Comparison of ENCODE assay signal across 8 cellular contexts in genomic region chr7:86469680-86470295, GRCh38.
DNase-seq lines count a peak whose midpoint lies in the region; ATAC-seq and TF ChIP-seq lines count a peak whose summit lies in the region.

No MANE protein-coding gene starts in this region.

- intact Hi-C loops in MCF 10A (cut with micrococcal nuclease), result loop anchor here (1.0 to 5.0 kb wide), 2 partner anchors 438 to 579 kb away; no protein-coding TSS in a partner anchor

- H3K27me3 ChIP-seq in RWPE2 (ENCODE audit: insufficient read depth, poor library complexity, severe bottlenecking), result peaks cover 8% of the 10 kb centered on the region

- no peaks in the 10 kb centered on the region for H3K9me3 Mint-ChIP-seq in MCF 10A (ENCODE audit: unreplicated experiment)

- peaks cover 22% of the 10 kb centered on the region for H3K27me3 Mint-ChIP-seq in MCF 10A (ENCODE audit: insufficient read depth, unreplicated experiment)

- BruUV-seq in MCF 10A (replicated peaks; lab: Mats Ljungman, UMichigan), result no TSS peak

- no peak overlapping the region for H3K4me3 ChIP-seq in AG09309 (ENCODE audit: control insufficient read depth, low read depth, low read length)
- H3K4me3 ChIP-seq in RWPE2 (ENCODE audit: severe bottlenecking), result no peak overlapping the region

- H3K27ac ChIP-seq in RWPE2 (ENCODE audit: poor library complexity, severe bottlenecking), result no peak overlapping the region

- H3K4me1 Mint-ChIP-seq in MCF 10A (ENCODE audit: insufficient read depth, unreplicated experiment), result no peaks in the 10 kb centered on the region

- H3K36me3 Mint-ChIP-seq in MCF 10A (ENCODE audit: insufficient read depth, unreplicated experiment), result no peaks in the 10 kb centered on the region

- in situ Hi-C loops in GM13976 (cut with MboI; ENCODE audit: low sequenced_read_pairs, unreplicated experiment), result loop anchor here (25.0 kb wide), 1 partner anchor 582 kb away; no protein-coding TSS in a partner anchor

- TF ChIP-seq CTCF in AG09309 (IDR thresholded peaks at IDR 0.05; ENCODE audit: control insufficient read depth, insufficient read depth, low read depth, low read length, missing control alignments) (peak; percentile 46), GM13976 (IDR thresholded peaks at IDR 0.05; ENCODE audit: borderline replicate concordance, control extremely low read depth, extremely low read depth, insufficient read depth, missing control alignments) (peak; percentile 76), RWPE2 (IDR thresholded peaks at IDR 0.05; ENCODE audit: poor library complexity, severe bottlenecking) (peak; percentile 78), MCF 10A (IDR thresholded peaks at IDR 0.05; ENCODE audit: unreplicated experiment) (peak; percentile 62)

- H3K36me3 ChIP-seq in RWPE2 (ENCODE audit: low read depth), result no peaks in the 10 kb centered on the region

- DNase-seq in AG09309 (ENCODE audit: low read depth) (no peak), GM13976 (ENCODE audit: low spot score) (peak; percentile 41), MV-4-11 (lab: John Stamatoyannopoulos, UW) (peak; percentile 60), RWPE2 (ENCODE audit: low spot score) (no peak), MCF 10A (ENCODE audit: unreplicated experiment) (peak; percentile 80), kidney tubule cell (ENCODE audit: low spot score) (peak; percentile 72)
- DNase-seq in stimulated activated CD8-positive, alpha-beta memory T cell treated with anti-CD3 and anti-CD28 coated beads, Interleukin-4, amount 100 ng/mL, for 48 hours, result peak; percentile 55

- POLR2A ChIA-PET in MCF 10A (lab: Yijun Ruan, JAX), result no interaction called here

- peak; percentile 99 for ATAC-seq in HG02678 (IDR thresholded peaks at IDR 0.05; ENCODE audit: unreplicated experiment)
- peak; percentile 77; the same call in 2 of the 3 replicates for ATAC-seq in RWPE2 (ENCODE audit: low read depth)

- no peaks in the 10 kb centered on the region for H3K4me1 ChIP-seq in RWPE2 (ENCODE audit: insufficient read depth, poor library complexity, severe bottlenecking)

- CTCF ChIA-PET in MCF 10A (lab: Yijun Ruan, JAX), result interaction anchor here (0.6 to 3.1 kb wide), 14 partner anchors 12 to 1336 kb away, joined by 3 to 27 read pairs (median 4); no protein-coding TSS in a partner anchor

- H3K9me3 ChIP-seq in RWPE2 (ENCODE audit: severe bottlenecking), result no peaks in the 10 kb centered on the region

- H3K27ac Mint-ChIP-seq in MCF 10A (ENCODE audit: low read depth, unreplicated experiment), result no peak overlapping the region

- H3K4me3 Mint-ChIP-seq in MCF 10A (ENCODE audit: unreplicated experiment), result no peak overlapping the region

Comparison
In these comparisons a context has a peak if more than half of its experiments do, and no peak if none do; other contexts are left out.
1. DNase-seq: peak in GM13976 (single experiment), MV-4-11 (single experiment), MCF 10A (single experiment), kidney tubule cell (single experiment) and stimulated activated CD8-positive, alpha-beta memory T cell treated with anti-CD3 and anti-CD28 coated beads, Interleukin-4, amount 100 ng/mL, for 48 hours (single experiment); none in AG09309 (single experiment) and RWPE2 (single experiment).
2. Peak in every context shown above with its lines, with median percentiles within 50 percentile points of each other: CTCF ChIP-seq.